In the genomic region with DNA sequence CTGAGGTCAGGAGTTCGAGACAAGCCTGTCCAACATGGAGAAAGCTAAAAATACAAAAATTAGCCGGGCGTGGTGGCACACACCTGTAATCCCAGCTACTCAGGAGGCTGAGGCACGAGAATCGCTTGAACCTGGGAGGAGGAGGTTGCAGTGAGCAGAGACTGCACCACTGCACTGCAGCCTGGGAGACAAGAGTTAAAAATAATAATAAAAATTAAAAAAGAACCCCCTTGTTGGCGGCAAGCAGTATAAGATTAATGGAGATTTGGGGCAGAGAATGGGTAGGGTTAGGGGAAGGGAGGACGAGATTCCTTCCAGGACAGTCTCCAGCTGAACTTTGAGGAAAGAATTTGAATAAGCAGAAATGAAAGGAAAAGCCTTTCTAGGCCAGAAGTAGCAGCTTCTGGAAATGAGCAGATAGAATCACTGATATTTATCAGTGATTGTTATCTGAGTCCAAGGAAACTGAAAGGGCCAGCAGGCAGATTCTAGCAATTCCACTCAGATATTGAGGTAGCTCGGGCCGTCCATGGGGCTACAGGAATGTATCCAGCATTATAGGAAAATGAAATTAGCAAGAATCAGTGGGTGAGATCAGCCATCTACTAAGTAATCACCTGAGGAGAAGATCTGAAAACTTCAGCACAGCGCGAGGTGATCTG, we compare ENCODE assay signal across 28 cellular contexts. TPM values are rescaled to one million over a fixed set of nuclear protein-coding genes. Genes with fewer than 3 reads are reported as not detected.
"Had no signal": no experiment of that assay in that cellular context is flagged by ENCODE, and none has a peak within 500 bp of the region (broad histone marks: within the 10 kb centered on the region; RNA-seq: fewer than 3 reads in every experiment).

No MANE protein-coding gene starts in this region.

- H3K36me3 Mint-ChIP-seq: natural killer cell treated with Interleukin-12 subunit alpha and Interleukin-12 subunit beta and Interleukin-15 and Interleukin-18, amount 100 ng/mL, for 72 hours; stimulated activated naive B cell treated with anti-CD40 and anti-IgM and Interleukin-4, amounts not matched to agents 10 μg/mL and 1 μg/mL and 100 μg/mL, for 72 hours had no signal

- H3K9me3 ChIP-seq: left lung, lower lobe of right lung, mucosa of descending colon, ovary, right atrium auricular region, right lobe of liver, stomach, testis, thyroid gland, uterus had no signal

- H3K4me3 ChIP-seq: left lung, lower lobe of right lung, mucosa of descending colon, ovary, right atrium auricular region, right lobe of liver, smooth muscle cell, stomach, testis, thyroid gland, uterus had no signal

- DNase-seq: hypothalamus; immature natural killer cell; kidney; left colon; lower lobe of right lung; mammary epithelial cell; mesenchymal stem cell; midbrain; mucosa of descending colon; naive thymus-derived CD4-positive, alpha-beta T cell; ovary; right lobe of liver; stimulated activated CD4-positive, alpha-beta T cell treated with anti-CD3 and anti-CD28 coated beads, Interleukin-1b, Interleukin-23, amount 100 ng/mL, for 48 hours; stimulated activated CD4-positive, alpha-beta T cell treated with anti-CD3 and anti-CD28 coated beads, Interleukin-2, amount 100 ng/mL, for 48 hours; stimulated activated naive B cell treated with anti-CD40 and anti-IgM and Interleukin-4, amounts not matched to agents 10 μg/mL and 1 μg/mL and 100 μg/mL, for 72 hours; stimulated activated naive CD8-positive, alpha-beta T cell treated with anti-CD3 and anti-CD28 coated beads, Interleukin-15, Interleukin-2, amounts not matched to agents 100 U/mL and 50 U/mL, for 24 hours; stomach; testis; thyroid gland; uterus had no signal

- H3K4me2 ChIP-seq: smooth muscle cell had no signal

- H3K9me3 Mint-ChIP-seq: immature natural killer cell; natural killer cell treated with Interleukin-12 subunit alpha and Interleukin-12 subunit beta and Interleukin-15 and Interleukin-18, amount 100 ng/mL, for 72 hours; stimulated activated naive B cell treated with anti-CD40 and anti-IgM and Interleukin-4, amounts not matched to agents 10 μg/mL and 1 μg/mL and 100 μg/mL, for 72 hours had no signal

- H3K27ac ChIP-seq: left lung, lower lobe of right lung, ovary, right atrium auricular region, right lobe of liver, stomach, testis, thyroid gland, uterus had no signal

- H3K27ac Mint-ChIP-seq: immature natural killer cell; naive thymus-derived CD4-positive, alpha-beta T cell; natural killer cell treated with Interleukin-12 subunit alpha and Interleukin-12 subunit beta and Interleukin-15 and Interleukin-18, amount 100 ng/mL, for 72 hours; progenitor cell of endocrine pancreas; stimulated activated naive B cell treated with anti-CD40 and anti-IgM and Interleukin-4, amounts not matched to agents 10 μg/mL and 1 μg/mL and 100 μg/mL, for 72 hours; type B pancreatic cell had no signal

- H3K4me3 Mint-ChIP-seq: immature natural killer cell; naive thymus-derived CD4-positive, alpha-beta T cell; natural killer cell treated with Interleukin-12 subunit alpha and Interleukin-12 subunit beta and Interleukin-15 and Interleukin-18, amount 100 ng/mL, for 72 hours; stimulated activated naive B cell treated with anti-CD40 and anti-IgM and Interleukin-4, amounts not matched to agents 10 μg/mL and 1 μg/mL and 100 μg/mL, for 72 hours; type B pancreatic cell had no signal

- H3K4me1 ChIP-seq: left lung, lower lobe of right lung, right atrium auricular region, right lobe of liver, stomach, testis, thyroid gland, uterus had no signal

- ATAC-seq: left colon; left lung; lower lobe of right lung; mucosa of descending colon; naive thymus-derived CD4-positive, alpha-beta T cell; natural killer cell treated with Interleukin-12 subunit alpha and Interleukin-12 subunit beta and Interleukin-15 and Interleukin-18, amount 100 ng/mL, for 72 hours; right lobe of liver; stimulated activated naive B cell treated with anti-CD40 and anti-IgM and Interleukin-4, amounts not matched to agents 10 μg/mL and 1 μg/mL and 100 μg/mL, for 72 hours; stimulated activated naive CD8-positive, alpha-beta T cell treated with anti-CD3 and anti-CD28 coated beads, Interleukin-15, Interleukin-2, amounts not matched to agents 100 U/mL and 50 U/mL, for 24 hours had no signal

- H3K27me3 ChIP-seq: ovary, right atrium auricular region, right lobe of liver, testis, thyroid gland, uterus had no signal

- H3K4me1 Mint-ChIP-seq: immature natural killer cell; stimulated activated naive B cell treated with anti-CD40 and anti-IgM and Interleukin-4, amounts not matched to agents 10 μg/mL and 1 μg/mL and 100 μg/mL, for 72 hours had no signal

- H3K36me3 ChIP-seq: left lung, lower lobe of right lung, ovary, right atrium auricular region, right lobe of liver, stomach, thyroid gland, uterus had no signal

RNA-seq across cellular contexts. Expression of a gene that starts 7.0 kb away (rescaled TPM):
- total RNA-seq: myocyte; natural killer cell treated with Interleukin-12 subunit alpha and Interleukin-12 subunit beta and Interleukin-15 and Interleukin-18, amount 100 ng/mL, for 72 hours; renal cortical epithelial cell had no signal
- polyA plus RNA-seq: immature natural killer cell; mammary epithelial cell; naive thymus-derived CD4-positive, alpha-beta T cell had no signal
